In the genomic region with DNA sequence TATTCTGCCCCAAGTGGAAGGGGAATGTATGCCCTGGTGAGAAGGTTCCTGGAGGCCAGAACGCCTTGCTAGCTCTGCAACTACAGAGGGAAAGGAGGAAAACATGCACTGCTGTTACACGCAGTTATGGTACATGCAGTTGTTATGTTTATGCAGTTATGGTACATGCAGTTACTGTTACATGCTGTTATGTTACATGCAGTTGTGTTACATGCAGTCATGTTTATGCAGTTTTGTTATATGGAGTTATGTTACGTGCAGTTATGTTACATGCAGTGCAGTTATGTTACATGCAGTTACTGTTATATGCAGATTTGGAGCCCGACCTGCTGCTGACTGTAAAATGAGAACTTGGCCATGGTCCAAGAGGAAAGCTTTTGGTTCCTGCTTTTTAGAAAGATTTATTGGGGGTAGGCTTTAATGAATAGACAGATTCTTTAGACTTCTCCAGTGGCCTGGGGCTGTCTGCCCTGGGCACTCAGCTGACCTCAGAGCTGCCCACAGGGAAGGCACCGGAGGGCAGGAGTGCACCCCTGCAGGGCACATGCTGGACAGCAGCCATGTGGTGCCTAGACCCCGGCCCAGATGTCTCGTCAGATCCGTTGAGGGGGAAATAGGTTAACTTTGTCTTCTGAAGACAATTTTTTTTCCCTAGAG, we compare ENCODE assay signal across 13 cellular contexts.
DNase-seq lines count a peak whose midpoint lies in the region; ATAC-seq and TF ChIP-seq lines count a peak whose summit lies in the region.
"Had no signal": no experiment of that assay in that cellular context is flagged by ENCODE, and none has a peak within 500 bp of the region (broad histone marks: within the 10 kb centered on the region; RNA-seq: fewer than 3 reads in every experiment).

No MANE protein-coding gene starts in this region.

- peak overlapping the region; percentile 51 to 88 (median 73) for H3K27ac Mint-ChIP-seq in brain

- ATAC-seq in HG02973 (IDR thresholded peaks at IDR 0.05; ENCODE audit: unreplicated experiment): no peak
- ATAC-seq: A549; naive thymus-derived CD8-positive, alpha-beta T cell had no signal

- intact Hi-C loops in posterior vena cava (cut with DNase I): loop anchor here in 1 of 2 donors (10.0 kb wide), 1 partner anchor 182 kb away; no protein-coding TSS in a partner anchor

- H3K27me3 Mint-ChIP-seq in brain: no peaks in the 10 kb centered on the region

- H3K9me3 Mint-ChIP-seq in brain: peaks cover 8 to 15% (median 13%) of the 10 kb centered on the region in 5 experiments

- peak overlapping the region; percentile 4 to 78 (median 45) for H3K4me3 Mint-ChIP-seq in brain

- H3K4me1 Mint-ChIP-seq in brain: peaks cover 33% of the 10 kb centered on the region

- TF ChIP-seq CTCF in brain (conservative IDR thresholded peaks at IDR 0.05): no peak

- DNase-seq in NCI-H2029 treated with DMSO at 0.1 percent for 48 hours (lab: John Stamatoyannopoulos, UW) (peak; percentile 27), NCI-H2029 (lab: John Stamatoyannopoulos, UW) (no peak), NCI-H128 (lab: John Stamatoyannopoulos, UW; ENCODE audit: unreplicated experiment) (peak; percentile 11), posterior vena cava (ENCODE audit: low spot score) (peak; percentile 76), NCI-H1048 (lab: John Stamatoyannopoulos, UW) (no peak), kidney glomerular epithelial cell (lab: John Stamatoyannopoulos, UW) (no peak)
- DNase-seq: amniotic stem cell; erythroblast; naive thymus-derived CD8-positive, alpha-beta T cell; stimulated activated CD4-positive, alpha-beta T cell treated with anti-CD3 and anti-CD28 coated beads, Interleukin-12 subunit alpha, Interleukin-12 subunit beta, amount 100 ng/mL, for 4 hours had no signal

- peaks cover 15% of the 10 kb centered on the region for H3K36me3 Mint-ChIP-seq in brain

Comparison
In these comparisons a context has a peak if more than half of its experiments do, and no peak if none do; other contexts are left out.
1. DNase-seq: peak in NCI-H2029 treated with DMSO at 0.1 percent for 48 hours (single experiment), NCI-H128 (single experiment) and posterior vena cava (single experiment); none in NCI-H2029 (single experiment), NCI-H1048 (single experiment) and kidney glomerular epithelial cell (single experiment).